Comparison of ENCODE assay signal across 8 cellular contexts in genomic region chr1:27643626-27644368, GRCh38. TPM values are rescaled to one million over a fixed set of nuclear protein-coding genes. Genes with fewer than 3 reads are reported as not detected.
DNase-seq lines count a peak whose midpoint lies in the region; ATAC-seq, FAIRE-seq and TF ChIP-seq lines count a peak whose summit lies in the region.

No MANE protein-coding gene starts in this region.

- no peaks in the 10 kb centered on the region for H3K36me3 Mint-ChIP-seq in CD4-positive, alpha-beta T cell (ENCODE audit: low read depth)
- H3K36me3 Mint-ChIP-seq in glutamatergic neuron (ENCODE audit: unreplicated experiment): no peaks in the 10 kb centered on the region

- peak overlapping the region; percentile 97 for H2AFZ ChIP-seq in HCT116 (ENCODE audit: low read depth, low read length, poor library complexity, severe bottlenecking)

- peak overlapping the region; percentile 7 for H3K27ac Mint-ChIP-seq in CD4-positive, alpha-beta T cell
- no peak overlapping the region for H3K27ac Mint-ChIP-seq in glutamatergic neuron (ENCODE audit: unreplicated experiment)

- no peaks in the 10 kb centered on the region for H3K9me2 ChIP-seq in HCT116 (ENCODE audit: insufficient read depth)

- 19 to 32% (median 20%) methylated on average over 12 of the region's 12 CpGs for WGBS in small intestine, 3 donors

- no peak for TF ChIP-seq POLR2A in HCT116 (IDR thresholded peaks at IDR 0.05; ENCODE audit: borderline replicate concordance, extremely low read depth, insufficient read depth, insufficient read length)

- peak overlapping the region; percentile 74 for H3K4me2 ChIP-seq in HCT116 (ENCODE audit: low read length)

- H3K9ac ChIP-seq in HCT116 (ENCODE audit: low read length): 0 out of 2 replicates have a peak overlapping the region, but pooled peaks have one; percentile 18

- H3K79me2 ChIP-seq in HCT116 (ENCODE audit: insufficient read depth, low read length): no peaks in the 10 kb centered on the region

- H3K9me3 ChIP-seq in CD4-positive, alpha-beta T cell (ENCODE audit: control insufficient read depth, low read length): no peaks in the 10 kb centered on the region
- H3K9me3 ChIP-seq in HCT116 (ENCODE audit: control insufficient read depth in 1 of 2, insufficient read depth in 1 of 2, low read depth in 1 of 2, low read length in 2 of 2): no peaks in the 10 kb centered on the region
- H3K9me3 ChIP-seq in RWPE2 (ENCODE audit: severe bottlenecking): no peaks in the 10 kb centered on the region
- no peaks in the 10 kb centered on the region for H3K9me3 ChIP-seq in small intestine (ENCODE audit: control insufficient read depth, low read depth)

- no peaks in the 10 kb centered on the region for H3K27me3 Mint-ChIP-seq in CD4-positive, alpha-beta T cell
- peaks cover 2% of the 10 kb centered on the region for H3K27me3 Mint-ChIP-seq in glutamatergic neuron (ENCODE audit: unreplicated experiment)

- H3K36me3 ChIP-seq in HCT116 (ENCODE audit: control insufficient read depth in 1 of 2, insufficient read depth in 2 of 2, low read length in 2 of 2) (no peaks in the 10 kb centered on the region), RWPE2 (ENCODE audit: low read depth) (no peaks in the 10 kb centered on the region), small intestine (ENCODE audit: control insufficient read depth in 2 of 2, insufficient read depth in 2 of 2, low read length in 2 of 2) (no peaks in the 10 kb centered on the region)

- no peak overlapping the region for H3K4me3 Mint-ChIP-seq in CD4-positive, alpha-beta T cell
- no peak overlapping the region for H3K4me3 Mint-ChIP-seq in glutamatergic neuron (ENCODE audit: unreplicated experiment)

- peak overlapping the region; percentile 23 to 36 for H3K4me3 ChIP-seq in HCT116 (replicated peaks in 1 of 2; ENCODE audit: low read depth in 1 of 2, low read length in 2 of 2)
- no peak overlapping the region for H3K4me3 ChIP-seq in RWPE2 (ENCODE audit: severe bottlenecking)
- no peak overlapping the region for H3K4me3 ChIP-seq in small intestine (ENCODE audit: low read depth in 1 of 2, low read length in 2 of 2)

- peaks cover 0 to 17% of the 10 kb centered on the region in 2 experiments; a peak in 2 of 4 replicates for H3K4me1 ChIP-seq in HCT116 (ENCODE audit: control insufficient read depth in 1 of 2, insufficient read depth in 2 of 2, low read length in 2 of 2)
- H3K4me1 ChIP-seq in RWPE2 (ENCODE audit: insufficient read depth, poor library complexity, severe bottlenecking): no peaks in the 10 kb centered on the region
- no peaks in the 10 kb centered on the region for H3K4me1 ChIP-seq in small intestine (ENCODE audit: control insufficient read depth in 2 of 2, insufficient read depth in 1 of 2, low read depth in 1 of 2, low read length in 1 of 2)

- no peaks in the 10 kb centered on the region for H4K20me1 ChIP-seq in HCT116 (ENCODE audit: insufficient read depth)

- CTCF ChIA-PET in CD4-positive, alpha-beta T cell (lab: Charles Lee): interaction anchor here (0.7 to 2.2 kb wide), 8 partner anchors 13 to 121 kb away, joined by 3 to 38 read pairs (median 4); no protein-coding TSS in a partner anchor
- CTCF ChIA-PET in HCT116 (lab: Charles Lee): interaction anchor here (1.1 to 1.7 kb wide), 3 partner anchors 19 to 187 kb away, joined by 3 to 13 read pairs (median 3); partner anchors contain the start of gene PPP1R8

- peak; percentile 55 to 73 (median 66) for DNase-seq in CD4-positive, alpha-beta T cell
- DNase-seq in HCT116 (ENCODE audit: low read depth, low spot score) (peak; percentile 54), RWPE2 (ENCODE audit: low spot score) (no peak), glutamatergic neuron (peak; percentile 67), small intestine (peak; percentile 61), GOT3 (lab: John Stamatoyannopoulos, UW) (no peak)
- DNase-seq in activated effector memory CD4-positive, alpha-beta T cell treated with Interleukin-2 at 50 U/mL for 16 hours: peak; percentile 61

- H3K9me3 Mint-ChIP-seq in CD4-positive, alpha-beta T cell: no peaks in the 10 kb centered on the region
- H3K9me3 Mint-ChIP-seq in glutamatergic neuron (ENCODE audit: unreplicated experiment): no peaks in the 10 kb centered on the region

- H3K27ac ChIP-seq in CD4-positive, alpha-beta T cell (ENCODE audit: low read depth, low read length): no peak overlapping the region
- H3K27ac ChIP-seq in HCT116 (ENCODE audit: low read depth, low read length) (no peak overlapping the region), RWPE2 (ENCODE audit: poor library complexity, severe bottlenecking) (no peak overlapping the region), small intestine (ENCODE audit: low read depth in 1 of 2, low read length in 1 of 2) (no peak overlapping the region)

- peak; percentile 66; the same call in 1 of the 2 replicates for TF ChIP-seq RAD21 in HCT116 (IDR thresholded peaks at IDR 0.05; ENCODE audit: low read depth)

- peak; percentile 99 for ATAC-seq in CD4-positive, alpha-beta T cell (ENCODE audit: poor library complexity)
- ATAC-seq in HCT116 (peak; percentile 96), RWPE2 (ENCODE audit: low read depth) (peak; percentile 78), GM21381 (IDR thresholded peaks at IDR 0.05; ENCODE audit: unreplicated experiment) (no peak)

- peak; percentile 83 for TF ChIP-seq CTCF in CD4-positive, alpha-beta T cell (IDR thresholded peaks at IDR 0.05)
- TF ChIP-seq CTCF in HCT116 (IDR thresholded peaks at IDR 0.05 in 2 of 3, conservative IDR thresholded peaks at IDR 0.05 in 1 of 3; ENCODE audit: borderline replicate concordance in 1 of 3, insufficient read depth in 1 of 3, low read depth in 2 of 3, low read length in 2 of 3) (peak; percentile 86 to 95 (median 88)), RWPE2 (IDR thresholded peaks at IDR 0.05; ENCODE audit: poor library complexity, severe bottlenecking) (peak; percentile 70), glutamatergic neuron (IDR thresholded peaks at IDR 0.05; ENCODE audit: partially characterized antibody, unreplicated experiment) (peak; percentile 84)

- H3K4me1 Mint-ChIP-seq in CD4-positive, alpha-beta T cell (ENCODE audit: low read depth): peaks cover 14% of the 10 kb centered on the region
- H3K4me1 Mint-ChIP-seq in glutamatergic neuron (ENCODE audit: low read depth, unreplicated experiment): no peaks in the 10 kb centered on the region

- intact Hi-C loops in CD4-positive, alpha-beta T cell (cut with DNase I, micrococcal nuclease): loop anchor here (1.0 kb wide), 2 partner anchors 20 to 35 kb away; no protein-coding TSS in a partner anchor
- intact Hi-C loops in HCT116 (cut with micrococcal nuclease): no loop called here

- POLR2A ChIA-PET in CD4-positive, alpha-beta T cell (lab: Charles Lee): interaction anchor here (2.7 kb wide), 1 partner anchor 19 kb away, joined by 21 read pairs; no protein-coding TSS in a partner anchor
- POLR2A ChIA-PET in HCT116 (lab: Charles Lee): no interaction called here

- BruUV-seq in HCT116 (replicated peaks; lab: Mats Ljungman, UMichigan): no TSS peak

- no peak for FAIRE-seq in small intestine (lab: Jason Lieb, UNC)

- RAD21 ChIA-PET in HCT116 (lab: Charles Lee; ENCODE audit: low non-redundant PET in 1 of 2, low total read pairs in 2 of 2, uncharacterized antibody in 2 of 2, unreplicated experiment in 2 of 2): interaction anchor here (0.6 to 0.9 kb wide), 3 partner anchors 14 to 19 kb away, joined by 3 to 4 read pairs (median 3); no protein-coding TSS in a partner anchor

- H3K27me3 ChIP-seq in CD4-positive, alpha-beta T cell (ENCODE audit: control insufficient read depth, insufficient read depth, low read length): no peaks in the 10 kb centered on the region
- H3K27me3 ChIP-seq in HCT116 (ENCODE audit: insufficient read depth, low read length): no peaks in the 10 kb centered on the region
- no peaks in the 10 kb centered on the region for H3K27me3 ChIP-seq in RWPE2 (ENCODE audit: insufficient read depth, poor library complexity, severe bottlenecking)
- H3K27me3 ChIP-seq in small intestine (ENCODE audit: control insufficient read depth in 2 of 2, insufficient read depth in 2 of 2, low read length in 2 of 2): no peaks in the 10 kb centered on the region

TF ChIP-seq in HCT116, 20 proteins besides CTCF, POLR2A, EP300 and RAD21:
- TF ChIP-seq JUND (IDR thresholded peaks at IDR 0.05): no peak
- TF ChIP-seq, protein P1, sequence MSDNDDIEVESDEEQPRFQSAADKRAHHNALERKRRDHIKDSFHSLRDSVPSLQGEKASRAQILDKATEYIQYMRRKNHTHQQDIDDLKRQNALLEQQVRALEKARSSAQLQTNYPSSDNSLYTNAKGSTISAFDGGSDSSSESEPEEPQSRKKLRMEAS (IDR thresholded peaks at IDR 0.05): peak; percentile 36; the same call in 1 of the 2 replicates
- 0 out of 2 replicates have a peak, but pooled peaks have one; percentile 11 for TF ChIP-seq ZFX (IDR thresholded peaks at IDR 0.05)
- no peak for TF ChIP-seq EZH2phosphoT487 (IDR thresholded peaks at IDR 0.05; ENCODE audit: borderline replicate concordance)
- peak; percentile 48; the same call in 1 of the 2 replicates for TF ChIP-seq SRF (IDR thresholded peaks at IDR 0.05; ENCODE audit: low read depth)
- no peak for TF ChIP-seq FOSL1 (IDR thresholded peaks at IDR 0.05; ENCODE audit: low read depth)

RNA-seq across cellular contexts. Expression of gene FGR, which starts 8.8 kb away (rescaled TPM):
- 1 to 10 TPM; 3.0 to 3.2 TPM for total RNA-seq in CD4-positive, alpha-beta T cell
- total RNA-seq in HCT116 (2021; ENCODE audit: unreplicated experiment) (not detected), glutamatergic neuron (ENCODE audit: unreplicated experiment) (not detected)
- 0.04 TPM in 1 of 2 replicates, not detected in the other for polyA plus RNA-seq in HCT116 (2012)
- polyA plus RNA-seq in small intestine: 10 to 100 TPM in 1 of 3 donors, 1 to 10 TPM in 2; 1.6 to 12.6 (median 1.6) TPM

RNA-seq across cellular contexts. Expression of gene IFI6, which starts 28.2 kb away (rescaled TPM):
- total RNA-seq in CD4-positive, alpha-beta T cell: 10 to 100 TPM; 33.6 to 36.2 TPM
- total RNA-seq in HCT116 (2021; ENCODE audit: unreplicated experiment): 14.8 TPM
- 10.0 and 22.0 TPM in 2 replicates for polyA plus RNA-seq in HCT116 (2012)
- 1.4 TPM for total RNA-seq in glutamatergic neuron (ENCODE audit: unreplicated experiment)
- polyA plus RNA-seq in small intestine: 100 to 1,000 TPM in 1 of 3 donors, 10 to 100 TPM in 1, 1 to 10 TPM in 1; 7.2 to 137 (median 18.4) TPM

RNA-seq across cellular contexts. Expression of gene AHDC1, which starts 39.9 kb away (rescaled TPM):
- 10 to 100 TPM; 20.8 to 22.9 TPM for total RNA-seq in CD4-positive, alpha-beta T cell
- total RNA-seq in HCT116 (2021; ENCODE audit: unreplicated experiment) (33.7 TPM), glutamatergic neuron (ENCODE audit: unreplicated experiment) (131 TPM)
- polyA plus RNA-seq in HCT116 (2012): 26.1 and 30.5 TPM in 2 replicates
- 1 to 10 TPM; 3.5 to 8.7 (median 5.1) TPM for polyA plus RNA-seq in small intestine

Comparison
In these comparisons a context has a peak if more than half of its experiments do, and no peak if none do; other contexts are left out.
1. DNase-seq: peak in CD4-positive, alpha-beta T cell (10 of 10), HCT116 (single experiment), activated effector memory CD4-positive, alpha-beta T cell treated with Interleukin-2 at 50 U/mL for 16 hours (single experiment), glutamatergic neuron (single experiment) and small intestine (single experiment); none in RWPE2 (single experiment) and GOT3 (single experiment).
2. H3K4me3 ChIP-seq: peak in HCT116 (2 of 2); none in RWPE2 (single experiment) and small intestine (0 of 2).
3. Peak in every context shown above with its lines, with median percentiles within 50 percentile points of each other: CTCF ChIP-seq.